Comparison of ENCODE assay signal across 9 cellular contexts in genomic region chr12:131869871-131870418, GRCh38. TPM values are rescaled to one million over a fixed set of nuclear protein-coding genes. Genes with fewer than 3 reads are reported as not detected.
DNase-seq lines count a peak whose midpoint lies in the region; TF ChIP-seq lines count a peak whose summit lies in the region.
"Had no signal": no experiment of that assay in that cellular context is flagged by ENCODE, and none has a peak within 500 bp of the region (broad histone marks: within the 10 kb centered on the region; RNA-seq: fewer than 3 reads in every experiment).

No MANE protein-coding gene starts in this region.

- H3K9me3 ChIP-seq in neuronal stem cell (replicated peaks in 1 of 2; ENCODE audit: control insufficient read depth in 2 of 2, insufficient read depth in 1 of 2, low read depth in 1 of 2, low read length in 2 of 2): no peaks in the 10 kb centered on the region

- no peak overlapping the region for H3K4me3 ChIP-seq in neuronal stem cell (ENCODE audit: low read length in 2 of 2)

- H4K8ac ChIP-seq in neuronal stem cell (ENCODE audit: low read depth, low read length): no peak overlapping the region

- H3K4me2 ChIP-seq in neuronal stem cell (ENCODE audit: insufficient read depth, low read length, poor library complexity, severe bottlenecking): no peak overlapping the region

- H3K27me3 ChIP-seq in neuronal stem cell (ENCODE audit: control insufficient read depth in 3 of 3, insufficient read depth in 3 of 3, low read depth in 1 of 3, low read length in 3 of 3): no peaks in the 10 kb centered on the region

- H2AK5ac ChIP-seq in neuronal stem cell (ENCODE audit: low read depth, low read length): no peak overlapping the region

- H3K79me1 ChIP-seq in neuronal stem cell (ENCODE audit: low read depth, low read length): no peaks in the 10 kb centered on the region

- no peak overlapping the region for H2BK15ac ChIP-seq in neuronal stem cell (ENCODE audit: low read length)

- H3K23ac ChIP-seq in neuronal stem cell (ENCODE audit: low read depth, low read length, poor library complexity): no peak overlapping the region

- no peak overlapping the region for H2AFZ ChIP-seq in neuronal stem cell (ENCODE audit: low read length)

- no peak overlapping the region for H2BK12ac ChIP-seq in neuronal stem cell (ENCODE audit: low read length)

- H3K9ac ChIP-seq in neuronal stem cell (ENCODE audit: low read depth, low read length, poor library complexity): peak overlapping the region; percentile 21

- no peak for TF ChIP-seq CTCF in GM20000 (IDR thresholded peaks at IDR 0.05; ENCODE audit: extremely low read depth, missing control alignments)

- H2BK5ac ChIP-seq in neuronal stem cell (ENCODE audit: low read length): no peak overlapping the region

- peak overlapping the region; percentile 82 for H3K14ac ChIP-seq in neuronal stem cell (ENCODE audit: low read length)

- DNase-seq in GM04503 (ENCODE audit: low read depth): peak; percentile 48
- DNase-seq in NCI-H460 (ENCODE audit: extremely low read depth, low read depth): peak; percentile 87
- DNase-seq in dermis blood vessel endothelial cell: peak; percentile 71
- no peak for DNase-seq in neuronal stem cell (ENCODE audit: low spot score)
- DNase-seq in GM20000 (ENCODE audit: low spot score): no peak
- no peak for DNase-seq in putamen (ENCODE audit: low spot score)
- DNase-seq in NCI-H510A (lab: John Stamatoyannopoulos, UW): no peak
- no peak for DNase-seq in pons (ENCODE audit: low spot score)
- DNase-seq: NCI-H2227 treated with DMSO at 0.1 percent for 48 hours had no signal

- H4K91ac ChIP-seq in neuronal stem cell (ENCODE audit: low read depth, low read length, poor library complexity): no peak overlapping the region

- H3K4ac ChIP-seq in neuronal stem cell (ENCODE audit: low read length): no peak overlapping the region

- H3K18ac ChIP-seq in neuronal stem cell (ENCODE audit: low read length): no peak overlapping the region

- WGBS in neuronal stem cell (ENCODE audit: extremely low coverage in 2 of 2, insufficient read length in 2 of 2, insufficient replicate concordance in 1 of 2), 2 donors: no CpG with 5 or more reads among the region's 16 CpGs

- no peak overlapping the region for H3K27ac ChIP-seq in neuronal stem cell (replicated peaks; ENCODE audit: low read length)

- no peaks in the 10 kb centered on the region for H3K4me1 ChIP-seq in neuronal stem cell (ENCODE audit: control insufficient read depth in 2 of 2, insufficient read depth in 1 of 2, low read depth in 1 of 2, low read length in 2 of 2)

- H2BK120ac ChIP-seq in neuronal stem cell (ENCODE audit: low read depth, low read length): no peak overlapping the region

- H3K36me3 ChIP-seq in neuronal stem cell (replicated peaks in 1 of 2; ENCODE audit: control insufficient read depth in 2 of 2, insufficient read depth in 2 of 2, low read length in 2 of 2): no peaks in the 10 kb centered on the region

RNA-seq across cellular contexts. Expression of gene ULK1, which starts 24.5 kb away (rescaled TPM):
- total RNA-seq in NCI-H460 (2014; rRNA removed; shearing (Covaris generic)): 30.9 and 31.7 TPM in 2 replicates
- polyA plus RNA-seq in NCI-H460 (2014; cell fraction: nucleus; rRNA removed): 103 and 118 TPM in 2 replicates
- total RNA-seq in dermis blood vessel endothelial cell: 13.8 and 23.5 TPM in 2 replicates
- 21.6 TPM for polyA plus RNA-seq in neuronal stem cell (2013, experiment 1 of 2)
- polyA plus RNA-seq in neuronal stem cell (2013, experiment 2 of 2): 22.4 TPM

RNA-seq across cellular contexts. Expression of gene MMP17, which starts 41.8 kb away (rescaled TPM):
- 32.6 and 38.8 TPM in 2 replicates for total RNA-seq in NCI-H460 (2014; rRNA removed; shearing (Covaris generic))
- 72.8 and 98.6 TPM in 2 replicates for polyA plus RNA-seq in NCI-H460 (2014; cell fraction: nucleus; rRNA removed)
- 10.0 and 14.0 TPM in 2 replicates for total RNA-seq in dermis blood vessel endothelial cell
- polyA plus RNA-seq in neuronal stem cell (2013, experiment 1 of 2): 4.2 TPM
- 3.8 TPM for polyA plus RNA-seq in neuronal stem cell (2013, experiment 2 of 2)

RNA-seq across cellular contexts. Expression of gene PUS1, which starts 59.1 kb away (rescaled TPM):
- total RNA-seq in NCI-H460 (2014; rRNA removed; shearing (Covaris generic)): 37.7 and 42.2 TPM in 2 replicates
- polyA plus RNA-seq in NCI-H460 (2014; cell fraction: nucleus; rRNA removed): 179 TPM in 2 replicates
- 12.3 and 17.6 TPM in 2 replicates for total RNA-seq in dermis blood vessel endothelial cell
- polyA plus RNA-seq in neuronal stem cell (2013, experiment 1 of 2): 10.3 TPM
- 8.8 TPM for polyA plus RNA-seq in neuronal stem cell (2013, experiment 2 of 2)

Comparison
In these comparisons a context has a peak if more than half of its experiments do, and no peak if none do; other contexts are left out.
1. DNase-seq: peak in GM04503 (single experiment), NCI-H460 (single experiment) and dermis blood vessel endothelial cell (single experiment); none in neuronal stem cell (single experiment), GM20000 (single experiment), putamen (single experiment), NCI-H510A (single experiment) and pons (single experiment).